Comparison of ENCODE assay signal across 9 cellular contexts in the genomic region with DNA sequence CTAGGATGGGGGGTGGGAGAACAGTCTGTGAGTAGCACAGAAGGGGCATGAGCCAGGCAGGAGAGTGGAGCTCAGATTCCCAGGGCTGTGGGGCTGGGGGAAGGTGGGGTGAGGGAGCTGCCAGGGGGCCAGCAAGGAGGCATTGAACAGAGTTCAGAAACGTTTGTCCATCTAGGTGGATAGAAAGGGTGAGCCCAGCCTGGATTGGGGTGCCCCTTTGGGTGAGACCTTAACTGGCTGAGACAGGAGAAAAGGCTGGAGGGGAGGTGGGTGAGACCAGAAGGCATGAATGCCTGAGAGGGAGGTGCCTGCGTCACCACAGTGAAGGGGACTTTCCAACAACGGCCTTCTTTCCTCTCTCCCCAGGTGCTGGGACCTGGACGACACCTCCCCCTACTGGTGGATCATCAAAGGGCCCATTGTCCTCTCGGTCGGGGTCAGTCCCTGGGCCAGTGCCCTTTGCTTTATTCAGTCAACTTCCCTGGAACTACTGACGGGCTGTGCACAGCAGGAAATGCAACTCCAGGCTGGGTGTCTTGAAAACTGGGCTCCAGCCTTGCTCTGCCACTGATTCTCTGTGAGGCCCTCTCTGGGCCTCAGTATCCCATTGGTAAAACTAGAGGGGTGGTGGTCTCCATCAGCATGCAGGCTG. TPM values are rescaled to one million over a fixed set of nuclear protein-coding genes. Genes with fewer than 3 reads are reported as not detected.
DNase-seq lines count a peak whose midpoint lies in the region; ATAC-seq and TF ChIP-seq lines count a peak whose summit lies in the region.
"Had no signal": no experiment of that assay in that cellular context is flagged by ENCODE, and none has a peak within 500 bp of the region (broad histone marks: within the 10 kb centered on the region; RNA-seq: fewer than 3 reads in every experiment).

No MANE protein-coding gene starts in this region.

- peak; percentile 54 for ATAC-seq in sciatic nerve

- TF ChIP-seq CTCF in AG04450 (IDR thresholded peaks at IDR 0.05; ENCODE audit: low read depth, low read length): peak; percentile 56
- TF ChIP-seq CTCF in GM12875 (IDR thresholded peaks at IDR 0.05; ENCODE audit: borderline replicate concordance, insufficient read depth, low read depth, low read length): peak; percentile 88
- TF ChIP-seq CTCF in HFF-Myc (IDR thresholded peaks at IDR 0.05; ENCODE audit: low read depth, low read length, missing control alignments): peak; percentile 81

- no peaks in the 10 kb centered on the region for H3K36me3 ChIP-seq in effector memory CD4-positive, alpha-beta T cell (ENCODE audit: control insufficient read depth, insufficient read depth, low read length)

- POLR2A ChIA-PET in AG04450 (lab: Yijun Ruan, JAX): no interaction called here

- H3K9me3 ChIP-seq in AG04450 (ENCODE audit: control insufficient read depth, insufficient read depth, low read length): no peaks in the 10 kb centered on the region
- H3K9me3 ChIP-seq in effector memory CD4-positive, alpha-beta T cell (ENCODE audit: control insufficient read depth, low read length): no peaks in the 10 kb centered on the region

- H3K4me3 ChIP-seq in AG04450 (ENCODE audit: low read depth, low read length): no peak overlapping the region
- no peak overlapping the region for H3K4me3 ChIP-seq in GM12875 (ENCODE audit: low read depth, low read length)
- H3K4me3 ChIP-seq in HFF-Myc (replicated peaks; ENCODE audit: low read depth, low read length): no peak overlapping the region
- H3K4me3 ChIP-seq in effector memory CD4-positive, alpha-beta T cell (ENCODE audit: insufficient read depth, low read depth, low read length, poor library complexity, severe bottlenecking): no peak overlapping the region

- no peaks in the 10 kb centered on the region for H3K4me1 ChIP-seq in effector memory CD4-positive, alpha-beta T cell (ENCODE audit: control insufficient read depth, insufficient read depth, low read length, poor library complexity, severe bottlenecking)

- DNase-seq in AG04450 (ENCODE audit: low read depth, low spot score) (no peak), HFF-Myc (ENCODE audit: extremely low read depth, low read depth) (peak; percentile 24), LoVo (ENCODE audit: low spot score) (peak; percentile 27), glomerular endothelial cell (ENCODE audit: extremely low read depth, low read depth, low spot score) (peak; percentile 34), sciatic nerve (ENCODE audit: low spot score) (no peak)
- DNase-seq in activated CD4-positive, alpha-beta T cell treated with anti-CD3 and anti-CD28 coated beads, Interleukin-2, amount 50 U/mL, for 48 hours: peak; percentile 49 to 63
- DNase-seq in effector memory CD4-positive, alpha-beta T cell: no peak

- CTCF ChIA-PET in AG04450 (lab: Charles Lee): interaction anchor here (0.6 to 3.4 kb wide), 4 partner anchors 9 to 155 kb away, joined by 3 to 44 read pairs (median 10); no protein-coding TSS in a partner anchor

- no peak overlapping the region for H3K27ac ChIP-seq in AG04450 (ENCODE audit: low read depth, low read length)
- no peak overlapping the region for H3K27ac ChIP-seq in effector memory CD4-positive, alpha-beta T cell (ENCODE audit: insufficient read depth, low read length, poor library complexity, severe bottlenecking)

- H3K27me3 ChIP-seq in AG04450 (ENCODE audit: control insufficient read depth, insufficient read depth, low read length): peaks cover 30% of the 10 kb centered on the region
- H3K27me3 ChIP-seq in effector memory CD4-positive, alpha-beta T cell (replicated peaks; ENCODE audit: control insufficient read depth, insufficient read depth, low read length, poor library complexity, severe bottlenecking): no peaks in the 10 kb centered on the region

- intact Hi-C loops in sciatic nerve (cut with DNase I): loop anchor here (10.0 kb wide), 1 partner anchor 180 kb away; no protein-coding TSS in a partner anchor

RNA-seq across cellular contexts. Expression of a gene that starts 11.0 kb away (rescaled TPM):
- polyA plus RNA-seq in AG04450 (2011; rRNA removed): not detected in 2 replicates
- not detected in 2 replicates for polyA minus RNA-seq in AG04450 (2011; rRNA and poly(A)+ RNA removed)
- not detected in 2 replicates for total RNA-seq in glomerular endothelial cell
- total RNA-seq in sciatic nerve: 1.2 TPM
- total RNA-seq: mononuclear cell had no signal

Comparison
In these comparisons a context has a peak if more than half of its experiments do, and no peak if none do; other contexts are left out.
1. DNase-seq: peak in HFF-Myc (single experiment), LoVo (single experiment), activated CD4-positive, alpha-beta T cell treated with anti-CD3 and anti-CD28 coated beads, Interleukin-2, amount 50 U/mL, for 48 hours (2 of 2) and glomerular endothelial cell (single experiment); none in AG04450 (single experiment), sciatic nerve (single experiment) and effector memory CD4-positive, alpha-beta T cell (0 of 3).
2. Peak in every context shown above with its lines, with median percentiles within 50 percentile points of each other: CTCF ChIP-seq.